In genomic region chr2:65031341-65032015, GRCh38 we compare ENCODE assay signal across 9 cellular contexts. TPM values are rescaled to one million over a fixed set of nuclear protein-coding genes. Genes with fewer than 3 reads are reported as not detected.
DNase-seq lines count a peak whose midpoint lies in the region; ATAC-seq, FAIRE-seq and TF ChIP-seq lines count a peak whose summit lies in the region.
"Had no signal": no experiment of that assay in that cellular context is flagged by ENCODE, and none has a peak within 500 bp of the region (broad histone marks: within the 10 kb centered on the region; RNA-seq: fewer than 3 reads in every experiment).

No MANE protein-coding gene starts in this region.

- FAIRE-seq in frontal cortex (lab: Jason Lieb, UNC) = no peak
- FAIRE-seq in HTR-8/SVneo (lab: Jason Lieb, UNC) = no peak

- no peak overlapping the region for H2AFZ ChIP-seq in DND-41 (ENCODE audit: low read depth, low read length)
- no peak overlapping the region for H2AFZ ChIP-seq in hepatocyte

- no peaks in the 10 kb centered on the region for H4K20me1 ChIP-seq in DND-41 (ENCODE audit: insufficient read depth, low read length)
- no peaks in the 10 kb centered on the region for H4K20me1 ChIP-seq in hepatocyte (ENCODE audit: insufficient read depth, poor library complexity, severe bottlenecking)

- TF ChIP-seq CTCF in DND-41 (IDR thresholded peaks at IDR 0.05; ENCODE audit: borderline replicate concordance, extremely low read depth, low read length, poor library complexity, severe bottlenecking) = no peak
- TF ChIP-seq CTCF in hepatocyte (IDR thresholded peaks at IDR 0.05; ENCODE audit: poor library complexity) = no peak

- H3K79me2 ChIP-seq in DND-41 (ENCODE audit: insufficient read depth, low read length) (no peaks in the 10 kb centered on the region), hepatocyte (no peaks in the 10 kb centered on the region)

- ATAC-seq in DND-41 (ENCODE audit: insufficient read depth, low read depth) = peak; percentile 44
- ATAC-seq in HG02642 (IDR thresholded peaks at IDR 0.05; ENCODE audit: poor library complexity, unreplicated experiment) = peak; percentile 47
- ATAC-seq: HCT116 had no signal

- DNase-seq in DND-41 (no peak), NOMO-1 (lab: John Stamatoyannopoulos, UW; ENCODE audit: unreplicated experiment in 2 of 2) (peak; percentile 51 to 73), hepatocyte (ENCODE audit: low spot score) (no peak), frontal cortex (ENCODE audit: low spot score in 2 of 2) (no peak), SK-N-DZ (ENCODE audit: low spot score) (no peak), HTR-8/SVneo (ENCODE audit: insufficient read length, low spot score) (no peak)
- DNase-seq in activated CD4-positive, CD25-positive, alpha-beta regulatory T cell (lab: John Stamatoyannopoulos, UW) = no peak

- H3K36me3 ChIP-seq in DND-41 (ENCODE audit: insufficient read depth, low read length) (no peaks in the 10 kb centered on the region), hepatocyte (replicated peaks; ENCODE audit: insufficient read depth, low read depth) (no peaks in the 10 kb centered on the region)

- 52% methylated on average over 8 of the region's 8 CpGs for WGBS in hepatocyte (ENCODE audit: low lambda C conversion rate, missing lambda C conversion rate)

- H3K9me2 ChIP-seq in hepatocyte (replicated peaks; ENCODE audit: insufficient read depth) = no peaks in the 10 kb centered on the region

- H3K27me3 ChIP-seq in DND-41 (ENCODE audit: insufficient read depth, low read length, poor library complexity) = no peaks in the 10 kb centered on the region
- H3K27me3 ChIP-seq in hepatocyte = no peaks in the 10 kb centered on the region

- H3K9ac ChIP-seq in DND-41 (ENCODE audit: low read depth, low read length) = no peak overlapping the region

- H3K27ac ChIP-seq in DND-41 (ENCODE audit: low read length) (peak overlapping the region; percentile 21; the same call in 1 of the 2 replicates), hepatocyte (peak overlapping the region; percentile 46)

- H3K9me3 ChIP-seq in DND-41 (ENCODE audit: insufficient read depth, low read length, severe bottlenecking) = no peaks in the 10 kb centered on the region
- H3K9me3 ChIP-seq in hepatocyte (ENCODE audit: low read depth) = no peaks in the 10 kb centered on the region

- H3K4me3 ChIP-seq in DND-41 (ENCODE audit: low read depth in 1 of 2, low read length in 2 of 2) = no peak overlapping the region
- no peak overlapping the region for H3K4me3 ChIP-seq in hepatocyte

- H3K4me1 ChIP-seq in DND-41 (ENCODE audit: insufficient read depth, low read length) (0 out of 2 replicates have a peak, but pooled peaks cover 7% of the 10 kb centered on the region), hepatocyte (ENCODE audit: insufficient read depth) (peaks cover 7% of the 10 kb centered on the region)

- H3K4me2 ChIP-seq in DND-41 (ENCODE audit: insufficient read depth, low read length) = no peak overlapping the region
- H3K4me2 ChIP-seq in hepatocyte = peak overlapping the region; percentile 56

RNA-seq across cellular contexts. Expression of gene CEP68, which starts 24.7 kb away (rescaled TPM):
- total RNA-seq in hepatocyte (7.6 and 8.2 TPM in 2 replicates), frontal cortex (46.5 TPM)
- polyA plus RNA-seq in hepatocyte = 9.4 and 9.8 TPM in 2 replicates
- polyA plus RNA-seq in SK-N-DZ (2014; cell fraction: cytosol; rRNA removed) = 14.8 and 19.1 TPM in 2 replicates
- 9.3 and 11.1 TPM in 2 replicates for polyA plus RNA-seq in SK-N-DZ (2014; cell fraction: nucleus; rRNA removed)

RNA-seq across cellular contexts. Expression of gene SLC1A4, which starts 42.3 kb away (rescaled TPM):
- 17.8 and 23.0 TPM in 2 replicates for total RNA-seq in hepatocyte
- polyA plus RNA-seq in hepatocyte = 11.8 and 14.2 TPM in 2 replicates
- total RNA-seq in frontal cortex = 55.0 TPM
- 14.7 and 20.7 TPM in 2 replicates for polyA plus RNA-seq in SK-N-DZ (2014; cell fraction: cytosol; rRNA removed)
- 8.0 and 10.0 TPM in 2 replicates for polyA plus RNA-seq in SK-N-DZ (2014; cell fraction: nucleus; rRNA removed)

Comparison
In these comparisons a context has a peak if more than half of its experiments do, and no peak if none do; other contexts are left out.
1. DNase-seq: peak in NOMO-1 (2 of 2); none in DND-41 (single experiment), hepatocyte (single experiment), frontal cortex (0 of 2), SK-N-DZ (single experiment), activated CD4-positive, CD25-positive, alpha-beta regulatory T cell (0 of 4) and HTR-8/SVneo (single experiment).